Comparison of ENCODE assay signal across 1 cellular context in genomic region chr1:222546548-222547259, GRCh38.
A peak's percentile ranks its signal among the peaks of the same experiment; 100 is the strongest.
TF ChIP-seq lines count a peak whose summit lies in the region.

No MANE protein-coding gene starts in this region.

TF ChIP-seq in HepG2, 621 proteins besides CTCF, POLR2A, EP300 and RAD21 (continues in another document):
- no peak for TF ChIP-seq ZNF280B (CRISPR knock-in tag; IDR thresholded peaks at IDR 0.05; ENCODE audit: borderline replicate concordance)
- no peak for TF ChIP-seq MLX (CRISPR knock-in tag; IDR thresholded peaks at IDR 0.05)
- TF ChIP-seq TMF1 (CRISPR knock-in tag; IDR thresholded peaks at IDR 0.05; ENCODE audit: low read depth): no peak
- TF ChIP-seq MBNL3 (CRISPR knock-in tag; conservative IDR thresholded peaks at IDR 0.05): no peak
- TF ChIP-seq KAT2B (IDR thresholded peaks at IDR 0.05; ENCODE audit: borderline replicate concordance, low read depth, low read length): no peak
- no peak for TF ChIP-seq ZNF282 (IDR thresholded peaks at IDR 0.05; ENCODE audit: partially characterized antibody)
- no peak for TF ChIP-seq HMGXB3 (CRISPR knock-in tag; IDR thresholded peaks at IDR 0.05; ENCODE audit: borderline replicate concordance)
- no peak for TF ChIP-seq TRIM24 (CRISPR knock-in tag; IDR thresholded peaks at IDR 0.05)
- no peak for TF ChIP-seq HOXA7 (CRISPR knock-in tag; IDR thresholded peaks at IDR 0.05)
- TF ChIP-seq PAX8 (CRISPR knock-in tag; IDR thresholded peaks at IDR 0.05; ENCODE audit: borderline replicate concordance): no peak
- TF ChIP-seq CERS6 (CRISPR knock-in tag; IDR thresholded peaks at IDR 0.05): no peak
- peak; percentile 36; the same call in 1 of the 2 replicates for TF ChIP-seq CEBPG (CRISPR knock-in tag; IDR thresholded peaks at IDR 0.05)
- TF ChIP-seq ZBED4 (CRISPR knock-in tag; IDR thresholded peaks at IDR 0.05; ENCODE audit: borderline replicate concordance): no peak
- no peak for TF ChIP-seq SOX13 (IDR thresholded peaks at IDR 0.05)
- no peak for TF ChIP-seq SOX13 (CRISPR knock-in tag; conservative IDR thresholded peaks at IDR 0.05 in 1 of 2, IDR thresholded peaks at IDR 0.05 in 1 of 2)
- TF ChIP-seq ZSCAN25 (CRISPR knock-in tag; IDR thresholded peaks at IDR 0.05): no peak
- TF ChIP-seq PRDM10 (CRISPR knock-in tag; IDR thresholded peaks at IDR 0.05; ENCODE audit: low read depth): no peak
- no peak for TF ChIP-seq ZNF644 (CRISPR knock-in tag; IDR thresholded peaks at IDR 0.05; ENCODE audit: low read depth)
- no peak for TF ChIP-seq MXD1 (CRISPR knock-in tag; IDR thresholded peaks at IDR 0.05)
- 0 out of 2 replicates have a peak, but pooled peaks have one; percentile 22 for TF ChIP-seq ZNF263 (CRISPR knock-in tag; IDR thresholded peaks at IDR 0.05)
- no peak for TF ChIP-seq ZNF784 (CRISPR knock-in tag; IDR thresholded peaks at IDR 0.05; ENCODE audit: borderline replicate concordance)
- no peak for TF ChIP-seq SNAI1 (CRISPR knock-in tag; IDR thresholded peaks at IDR 0.05; ENCODE audit: borderline replicate concordance)
- no peak for TF ChIP-seq RCOR2 (CRISPR knock-in tag; IDR thresholded peaks at IDR 0.05)
- TF ChIP-seq FOXC1 (CRISPR knock-in tag; IDR thresholded peaks at IDR 0.05; ENCODE audit: borderline replicate concordance): 0 out of 2 replicates have a peak, but pooled peaks have one; percentile 21
- TF ChIP-seq ZNF564 (CRISPR knock-in tag; IDR thresholded peaks at IDR 0.05): no peak
- TF ChIP-seq IKZF1 (IDR thresholded peaks at IDR 0.05): no peak
- TF ChIP-seq PAF1 (CRISPR knock-in tag; IDR thresholded peaks at IDR 0.05): no peak
- peak; percentile 42; the same call in 1 of the 2 replicates for TF ChIP-seq ZNF652 (CRISPR knock-in tag; IDR thresholded peaks at IDR 0.05; ENCODE audit: borderline replicate concordance, low read depth)
- TF ChIP-seq FOSL1 (CRISPR knock-in tag; IDR thresholded peaks at IDR 0.05; ENCODE audit: borderline replicate concordance): no peak
- TF ChIP-seq CEBPB (IDR thresholded peaks at IDR 0.05; ENCODE audit: borderline replicate concordance, low read depth, low read length): peak; percentile 60; the same call in 1 of the 2 replicates
- no peak for TF ChIP-seq ZSCAN30 (CRISPR knock-in tag; IDR thresholded peaks at IDR 0.05)
- TF ChIP-seq IKZF4 (CRISPR knock-in tag; IDR thresholded peaks at IDR 0.05; ENCODE audit: borderline replicate concordance, low read depth, not compliant biosample characterization): no peak
- no peak for TF ChIP-seq ZBTB14 (CRISPR knock-in tag; IDR thresholded peaks at IDR 0.05)
- TF ChIP-seq ZMAT5 (CRISPR knock-in tag; IDR thresholded peaks at IDR 0.05; ENCODE audit: borderline replicate concordance, low read depth): no peak
- no peak for TF ChIP-seq ZBTB4 (CRISPR knock-in tag; IDR thresholded peaks at IDR 0.05; ENCODE audit: borderline replicate concordance)
- no peak for TF ChIP-seq ZNF501 (CRISPR knock-in tag; IDR thresholded peaks at IDR 0.05)
- no peak for TF ChIP-seq NR1H2 (CRISPR knock-in tag; IDR thresholded peaks at IDR 0.05; ENCODE audit: borderline replicate concordance, low read depth)
- TF ChIP-seq ZNF670 (CRISPR knock-in tag; IDR thresholded peaks at IDR 0.05; ENCODE audit: borderline replicate concordance): no peak
